ENCODE assay signal across 11 cellular contexts in the genomic region with DNA sequence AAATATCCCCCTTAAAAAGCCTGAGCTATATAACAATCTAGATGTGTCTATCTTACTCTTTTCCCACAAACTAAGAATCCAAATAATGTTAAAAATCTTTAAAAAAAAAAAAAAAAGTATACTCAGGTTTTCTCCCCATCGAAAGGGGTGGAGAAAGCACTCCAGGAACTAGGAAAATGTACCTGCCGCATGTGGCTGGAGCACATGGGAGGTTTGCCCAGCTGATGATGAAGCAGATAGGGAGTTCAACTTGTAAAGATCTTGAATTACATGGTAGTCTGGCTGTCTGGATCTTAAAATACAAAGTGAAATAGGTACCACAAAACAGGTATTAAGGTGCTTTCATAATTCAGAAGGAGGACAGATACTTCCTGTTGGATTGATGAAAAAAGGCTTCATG. TPM values are rescaled to one million over a fixed set of nuclear protein-coding genes. Genes with fewer than 3 reads are reported as not detected.
DNase-seq lines count a peak whose midpoint lies in the region; ATAC-seq, FAIRE-seq and TF ChIP-seq lines count a peak whose summit lies in the region.
"Had no signal": no experiment of that assay in that cellular context is flagged by ENCODE, and none has a peak within 500 bp of the region (broad histone marks: within the 10 kb centered on the region; RNA-seq: fewer than 3 reads in every experiment).

No MANE protein-coding gene starts in this region.

- 89% methylated on average over 2 of the region's 2 CpGs for WGBS in HUES64

- H3K27me3 ChIP-seq in HUES64 (ENCODE audit: insufficient read depth, low read length) (peaks cover 17% of the 10 kb centered on the region; the same call in 1 of the 2 replicates), astrocyte (ENCODE audit: insufficient read depth, low read length) (peaks cover 5% of the 10 kb centered on the region)

- no peak for TF ChIP-seq CTCF in Calu3 (IDR thresholded peaks at IDR 0.05; ENCODE audit: unreplicated experiment)
- TF ChIP-seq CTCF in astrocyte (IDR thresholded peaks at IDR 0.05; ENCODE audit: insufficient read depth, low read depth, low read length), result no peak
- no peak for TF ChIP-seq CTCF in nephron progenitor cell (IDR thresholded peaks at IDR 0.05)

- H3K36me3 Mint-ChIP-seq in Calu3 (ENCODE audit: insufficient read depth, unreplicated experiment), result peaks cover 30% of the 10 kb centered on the region
- H3K36me3 Mint-ChIP-seq in astrocyte (ENCODE audit: low read depth, unreplicated experiment), result no peaks in the 10 kb centered on the region
- peaks cover 1% of the 10 kb centered on the region for H3K36me3 Mint-ChIP-seq in nephron progenitor cell (ENCODE audit: low read depth)

- no peak for ATAC-seq in sciatic nerve

- no peaks in the 10 kb centered on the region for H3K9me3 ChIP-seq in HUES64 (ENCODE audit: insufficient read depth, low read depth, low read length)
- no peaks in the 10 kb centered on the region for H3K9me3 ChIP-seq in astrocyte (ENCODE audit: insufficient read depth, low read depth, low read length)

- H3K4me1 ChIP-seq in HUES64 (ENCODE audit: insufficient read depth, low read length), result no peaks in the 10 kb centered on the region
- peaks cover 10% of the 10 kb centered on the region for H3K4me1 ChIP-seq in astrocyte (ENCODE audit: insufficient read depth, low read length)

- CTCF ChIA-PET in Calu3 (lab: Charles Lee), result interaction anchor here (0.6 to 1.8 kb wide), 2 partner anchors 9 to 30 kb away, joined by 3 to 5 read pairs; partner anchors contain the start of gene PEX12

- intact Hi-C loops in Calu3 (cut with micrococcal nuclease; ENCODE audit: unreplicated experiment) (no loop called here), sciatic nerve (cut with DNase I) (no loop called here)

- no peak overlapping the region for H2AFZ ChIP-seq in astrocyte (ENCODE audit: low read depth, low read length)

- H3K4me3 Mint-ChIP-seq in Calu3 (ENCODE audit: low read depth, unreplicated experiment) (peak overlapping the region; percentile 77), astrocyte (ENCODE audit: unreplicated experiment) (peak overlapping the region; percentile 96), nephron progenitor cell (peak overlapping the region; percentile 93)

- peaks cover 19% of the 10 kb centered on the region for H3K4me1 Mint-ChIP-seq in Calu3 (ENCODE audit: low read depth, unreplicated experiment)
- H3K4me1 Mint-ChIP-seq in astrocyte (ENCODE audit: low read depth, unreplicated experiment), result peaks cover 9% of the 10 kb centered on the region
- H3K4me1 Mint-ChIP-seq in nephron progenitor cell, result peaks cover 39% of the 10 kb centered on the region

- peak overlapping the region; percentile 89; the same call in 1 of the 2 replicates for H3K4me3 ChIP-seq in HUES64 (ENCODE audit: low read length)
- H3K4me3 ChIP-seq in astrocyte (ENCODE audit: insufficient read depth, low read depth, low read length), result peak overlapping the region; percentile 97

- H3K9ac ChIP-seq in HUES64 (ENCODE audit: low read depth, low read length) (no peak overlapping the region), astrocyte (ENCODE audit: low read length) (no peak overlapping the region)

- H3K79me2 ChIP-seq in astrocyte (ENCODE audit: insufficient read depth, low read length), result peaks cover 42% of the 10 kb centered on the region

- H3K27ac Mint-ChIP-seq in Calu3 (ENCODE audit: unreplicated experiment) (peak overlapping the region; percentile 39), astrocyte (ENCODE audit: unreplicated experiment) (no peak overlapping the region), nephron progenitor cell (no peak overlapping the region)

- no peaks in the 10 kb centered on the region for H3K27me3 Mint-ChIP-seq in Calu3 (ENCODE audit: unreplicated experiment)
- peaks cover 17% of the 10 kb centered on the region for H3K27me3 Mint-ChIP-seq in astrocyte (ENCODE audit: low read depth, unreplicated experiment)
- peaks cover 37% of the 10 kb centered on the region for H3K27me3 Mint-ChIP-seq in nephron progenitor cell (ENCODE audit: low read depth, poor library complexity)

- H3K4me2 ChIP-seq in astrocyte (ENCODE audit: low read length), result peak overlapping the region; percentile 98

- H4K20me1 ChIP-seq in astrocyte (ENCODE audit: insufficient read depth, low read length), result peaks cover 5% of the 10 kb centered on the region

- FAIRE-seq in astrocyte (lab: Jason Lieb, UNC), result no peak

- H3K9me3 Mint-ChIP-seq in Calu3 (ENCODE audit: low read depth, unreplicated experiment), result no peaks in the 10 kb centered on the region
- H3K9me3 Mint-ChIP-seq in astrocyte (ENCODE audit: unreplicated experiment), result no peaks in the 10 kb centered on the region
- H3K9me3 Mint-ChIP-seq in nephron progenitor cell, result no peaks in the 10 kb centered on the region

- H3K36me3 ChIP-seq in HUES64 (ENCODE audit: insufficient read depth, low read length), result peaks cover 17% of the 10 kb centered on the region
- H3K36me3 ChIP-seq in astrocyte (ENCODE audit: insufficient read depth, low read length), result no peaks in the 10 kb centered on the region

- DNase-seq in Calu3 (no peak), astrocyte (ENCODE audit: low read depth) (no peak), nephron progenitor cell (no peak), sciatic nerve (ENCODE audit: low spot score) (no peak), NCI-H128 (lab: John Stamatoyannopoulos, UW; ENCODE audit: unreplicated experiment) (no peak), D341Med (ENCODE audit: low spot score) (no peak)
- DNase-seq: H7, NCI-H2029 had no signal

- no TSS peak for BruUV-seq in Calu3 (replicated peaks; lab: Mats Ljungman, UMichigan)

- H3K27ac ChIP-seq in HUES64 (ENCODE audit: low read depth, low read length), result no peak overlapping the region
- no peak overlapping the region for H3K27ac ChIP-seq in astrocyte (ENCODE audit: low read depth, low read length)

RNA-seq across cellular contexts. Expression of gene SLFN14, which starts 8.8 kb away (rescaled TPM):
- total RNA-seq in Calu3 (2022) (not detected in 2 replicates), astrocyte (not detected in 2 replicates), sciatic nerve (0.45 TPM)
- not detected for polyA plus RNA-seq in HUES64 (2013, experiment 1 of 2)
- not detected for polyA plus RNA-seq in HUES64 (2013, experiment 2 of 2)
- total RNA-seq: fibroblast of villous mesenchyme, H7, lung microvascular endothelial cell had no signal

RNA-seq across cellular contexts. Expression of gene PEX12, which starts 9.0 kb away (rescaled TPM):
- total RNA-seq in Calu3 (2022) (3.4 and 4.1 TPM in 2 replicates), astrocyte (3.9 and 5.6 TPM in 2 replicates), sciatic nerve (7.8 TPM)
- 2.9 TPM for polyA plus RNA-seq in HUES64 (2013, experiment 1 of 2)
- 3.4 TPM for polyA plus RNA-seq in HUES64 (2013, experiment 2 of 2)

RNA-seq across cellular contexts. Expression of gene AP2B1, which starts 17.7 kb away (rescaled TPM):
- total RNA-seq in Calu3 (2022) (309 and 320 TPM in 2 replicates), astrocyte (288 and 313 TPM in 2 replicates), sciatic nerve (130 TPM)
- polyA plus RNA-seq in HUES64 (2013, experiment 1 of 2), result 112 TPM
- polyA plus RNA-seq in HUES64 (2013, experiment 2 of 2), result 121 TPM

RNA-seq across cellular contexts. Expression of gene SLFN12L, which starts 31.9 kb away (rescaled TPM):
- 0.14 and 0.51 TPM in 2 replicates for total RNA-seq in Calu3 (2022)
- not detected for polyA plus RNA-seq in HUES64 (2013, experiment 1 of 2)
- not detected for polyA plus RNA-seq in HUES64 (2013, experiment 2 of 2)
- 0.14 TPM in 1 of 2 replicates, not detected in the other for total RNA-seq in astrocyte
- total RNA-seq in sciatic nerve, result 6.0 TPM
- total RNA-seq: fibroblast of villous mesenchyme, H7 had no signal
